1 cellular context compared by ENCODE assay signal in genomic region chr6:1878330-1878729, GRCh38.
TF ChIP-seq lines count a peak whose summit lies in the region.

No MANE protein-coding gene starts in this region.

TF ChIP-seq in K562, 482 proteins besides CTCF, POLR2A, EP300 and RAD21 (continued from another document):
- TF ChIP-seq MGA (IDR thresholded peaks at IDR 0.05) (no peak), MTA1 (IDR thresholded peaks at IDR 0.05; ENCODE audit: borderline replicate concordance) (peak; percentile 19; the same call in 1 of the 2 replicates), IRF9 (tag; IDR thresholded peaks at IDR 0.05) (no peak), DNMT1 (IDR thresholded peaks at IDR 0.05) (no peak), DLX4 (CRISPR knock-in tag; IDR thresholded peaks at IDR 0.05) (no peak), FOXO4 (CRISPR knock-in tag; IDR thresholded peaks at IDR 0.05) (no peak), NRF1 (conservative IDR thresholded peaks at IDR 0.05 in 1 of 2, IDR thresholded peaks at IDR 0.05 in 1 of 2) (no peak), EWSR1 (IDR thresholded peaks at IDR 0.05; ENCODE audit: borderline replicate concordance, low read depth, partially characterized antibody) (no peak), ESRRB (CRISPR knock-in tag; IDR thresholded peaks at IDR 0.05; ENCODE audit: borderline replicate concordance) (no peak), ZEB2 (IDR thresholded peaks at IDR 0.05) (no peak), LEF1 (IDR thresholded peaks at IDR 0.05) (no peak), MYBL2 (IDR thresholded peaks at IDR 0.05; ENCODE audit: low read depth) (no peak), MYBL2 (CRISPR knock-in tag; IDR thresholded peaks at IDR 0.05; ENCODE audit: borderline replicate concordance) (no peak), ZNF717 (CRISPR knock-in tag; IDR thresholded peaks at IDR 0.05) (no peak), NCOR1 (IDR thresholded peaks at IDR 0.05) (no peak), RBM25 (IDR thresholded peaks at IDR 0.05; ENCODE audit: low read depth, low read length, severe bottlenecking) (no peak), HEY1 (CRISPR knock-in tag; IDR thresholded peaks at IDR 0.05; ENCODE audit: borderline replicate concordance) (no peak)
- TF ChIP-seq, protein P1, sequence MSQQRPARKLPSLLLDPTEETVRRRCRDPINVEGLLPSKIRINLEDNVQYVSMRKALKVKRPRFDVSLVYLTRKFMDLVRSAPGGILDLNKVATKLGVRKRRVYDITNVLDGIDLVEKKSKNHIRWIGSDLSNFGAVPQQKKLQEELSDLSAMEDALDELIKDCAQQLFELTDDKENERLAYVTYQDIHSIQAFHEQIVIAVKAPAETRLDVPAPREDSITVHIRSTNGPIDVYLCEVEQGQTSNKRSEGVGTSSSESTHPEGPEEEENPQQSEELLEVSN (IDR thresholded peaks at IDR 0.05; ENCODE audit: borderline replicate concordance in 1 of 2, extremely low read depth in 1 of 2, insufficient read depth in 1 of 2, insufficient read length in 1 of 2, low read depth in 1 of 2, low read length in 1 of 2, poor library complexity in 1 of 2, severe bottlenecking in 1 of 2), result no peak
- TF ChIP-seq, protein P2, sequence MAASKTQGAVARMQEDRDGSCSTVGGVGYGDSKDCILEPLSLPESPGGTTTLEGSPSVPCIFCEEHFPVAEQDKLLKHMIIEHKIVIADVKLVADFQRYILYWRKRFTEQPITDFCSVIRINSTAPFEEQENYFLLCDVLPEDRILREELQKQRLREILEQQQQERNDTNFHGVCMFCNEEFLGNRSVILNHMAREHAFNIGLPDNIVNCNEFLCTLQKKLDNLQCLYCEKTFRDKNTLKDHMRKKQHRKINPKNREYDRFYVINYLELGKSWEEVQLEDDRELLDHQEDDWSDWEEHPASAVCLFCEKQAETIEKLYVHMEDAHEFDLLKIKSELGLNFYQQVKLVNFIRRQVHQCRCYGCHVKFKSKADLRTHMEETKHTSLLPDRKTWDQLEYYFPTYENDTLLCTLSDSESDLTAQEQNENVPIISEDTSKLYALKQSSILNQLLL (CRISPR knock-in tag; IDR thresholded peaks at IDR 0.05; ENCODE audit: borderline replicate concordance), result no peak
TF ChIP-seq in K562: peak in this region for 3.
